10 cellular contexts compared by ENCODE assay signal in genomic region chr22:37416806-37417205, GRCh38. TPM values are rescaled to one million over a fixed set of nuclear protein-coding genes. Genes with fewer than 3 reads are reported as not detected.
DNase-seq lines count a peak whose midpoint lies in the region; ATAC-seq, FAIRE-seq and TF ChIP-seq lines count a peak whose summit lies in the region.
"Had no signal": no experiment of that assay in that cellular context is flagged by ENCODE, and none has a peak within 500 bp of the region (broad histone marks: within the 10 kb centered on the region; RNA-seq: fewer than 3 reads in every experiment).

No MANE protein-coding gene starts in this region.

- peaks cover 33% of the 10 kb centered on the region for H3K4me1 Mint-ChIP-seq in activated CD8-positive, alpha-beta memory T cell treated with anti-CD3 and anti-CD28 coated beads, Interleukin-2, amount 10 ng/mL, durations not matched to agents 7 days and 5 days

- H3K4me1 ChIP-seq in kidney (ENCODE audit: control insufficient read depth in 1 of 2, insufficient read depth in 1 of 2, low read depth in 1 of 2, low read length in 2 of 2): no peaks in the 10 kb centered on the region

- TF ChIP-seq CTCF in kidney (IDR thresholded peaks at IDR 0.05; ENCODE audit: borderline replicate concordance, extremely low read depth, insufficient read depth): no peak

- no peaks in the 10 kb centered on the region for H3K36me3 Mint-ChIP-seq in activated CD8-positive, alpha-beta memory T cell treated with anti-CD3 and anti-CD28 coated beads, Interleukin-2, amount 10 ng/mL, durations not matched to agents 7 days and 5 days

- H3K27ac Mint-ChIP-seq in activated CD8-positive, alpha-beta memory T cell treated with anti-CD3 and anti-CD28 coated beads, Interleukin-2, amount 10 ng/mL, durations not matched to agents 7 days and 5 days: no peak overlapping the region

- peak overlapping the region; percentile 14 for H3K4me3 Mint-ChIP-seq in activated CD8-positive, alpha-beta memory T cell treated with anti-CD3 and anti-CD28 coated beads, Interleukin-2, amount 10 ng/mL, durations not matched to agents 7 days and 5 days

- no peaks in the 10 kb centered on the region for H3K36me3 ChIP-seq in kidney (ENCODE audit: control insufficient read depth in 1 of 2, insufficient read depth in 2 of 2, low read length in 2 of 2)

- peak; percentile 46 for DNase-seq in CD1c-positive myeloid dendritic cell (ENCODE audit: extremely low spot score)
- DNase-seq in GDM1 (lab: John Stamatoyannopoulos, UW): peak; percentile 57
- peak; percentile 76 for DNase-seq in activated CD8-positive, alpha-beta memory T cell treated with anti-CD3 and anti-CD28 coated beads, Interleukin-2, amount 10 ng/mL, durations not matched to agents 7 days and 5 days
- DNase-seq in kidney: peak; percentile 70
- no peak for DNase-seq in NCI-H446 (lab: John Stamatoyannopoulos, UW)
- DNase-seq in germinal center (ENCODE audit: low spot score): no peak
- DNase-seq in GM19240 (ENCODE audit: insufficient read length, low spot score): no peak

- ATAC-seq in activated CD8-positive, alpha-beta memory T cell treated with anti-CD3 and anti-CD28 coated beads, Interleukin-2, amount 10 ng/mL, durations not matched to agents 7 days and 5 days: peak; percentile 61
- no peak for ATAC-seq in HG03354 (IDR thresholded peaks at IDR 0.05; ENCODE audit: poor library complexity, severe bottlenecking, unreplicated experiment)

- FAIRE-seq in kidney (lab: Jason Lieb, UNC): no peak
- FAIRE-seq: colon had no signal

- intact Hi-C loops in kidney (cut with DNase I): no loop called here

- no peak overlapping the region for H3K27ac ChIP-seq in kidney (ENCODE audit: low read depth in 2 of 2, low read length in 2 of 2)
- H3K27ac ChIP-seq: VCaP had no signal

- no peak overlapping the region for H3K9ac ChIP-seq in kidney (ENCODE audit: low read length in 2 of 2)

- H3K9me3 Mint-ChIP-seq in activated CD8-positive, alpha-beta memory T cell treated with anti-CD3 and anti-CD28 coated beads, Interleukin-2, amount 10 ng/mL, durations not matched to agents 7 days and 5 days (ENCODE audit: low read depth): no peaks in the 10 kb centered on the region

- no peak overlapping the region for H3K4me3 ChIP-seq in kidney (ENCODE audit: low read length in 2 of 2)

- CTCF ChIA-PET in activated CD8-positive, alpha-beta memory T cell treated with anti-CD3 and anti-CD28 coated beads, Interleukin-2, amount 10 ng/mL, durations not matched to agents 7 days and 5 days (lab: Charles Lee): interaction anchor here (2.3 kb wide), 1 partner anchor 12 kb away, joined by 6 read pairs; no protein-coding TSS in a partner anchor

- H3K9me3 ChIP-seq in kidney (ENCODE audit: control insufficient read depth in 1 of 2, low read length in 2 of 2): no peaks in the 10 kb centered on the region

- H3K27me3 Mint-ChIP-seq in activated CD8-positive, alpha-beta memory T cell treated with anti-CD3 and anti-CD28 coated beads, Interleukin-2, amount 10 ng/mL, durations not matched to agents 7 days and 5 days: peaks cover 66% of the 10 kb centered on the region

RNA-seq across cellular contexts. Expression of gene ELFN2, which starts 10.5 kb away (rescaled TPM):
- under 1 TPM; 0.07 to 0.50 TPM for total RNA-seq in activated CD8-positive, alpha-beta memory T cell treated with anti-CD3 and anti-CD28 coated beads, Interleukin-2, amount 10 ng/mL, durations not matched to agents 7 days and 5 days
- 4.6 TPM for total RNA-seq in kidney
- polyA plus RNA-seq in kidney (ENCODE audit: insufficient read depth, low read depth, low replicate concordance): 0.19 TPM

Comparison
In these comparisons a context has a peak if more than half of its experiments do, and no peak if none do; other contexts are left out.
1. DNase-seq: peak in CD1c-positive myeloid dendritic cell (single experiment), GDM1 (single experiment), activated CD8-positive, alpha-beta memory T cell treated with anti-CD3 and anti-CD28 coated beads, Interleukin-2, amount 10 ng/mL, durations not matched to agents 7 days and 5 days (single experiment) and kidney (single experiment); none in NCI-H446 (0 of 2), germinal center (single experiment) and GM19240 (single experiment).